ENCODE assay signal across 1 cellular context in the genomic region with DNA sequence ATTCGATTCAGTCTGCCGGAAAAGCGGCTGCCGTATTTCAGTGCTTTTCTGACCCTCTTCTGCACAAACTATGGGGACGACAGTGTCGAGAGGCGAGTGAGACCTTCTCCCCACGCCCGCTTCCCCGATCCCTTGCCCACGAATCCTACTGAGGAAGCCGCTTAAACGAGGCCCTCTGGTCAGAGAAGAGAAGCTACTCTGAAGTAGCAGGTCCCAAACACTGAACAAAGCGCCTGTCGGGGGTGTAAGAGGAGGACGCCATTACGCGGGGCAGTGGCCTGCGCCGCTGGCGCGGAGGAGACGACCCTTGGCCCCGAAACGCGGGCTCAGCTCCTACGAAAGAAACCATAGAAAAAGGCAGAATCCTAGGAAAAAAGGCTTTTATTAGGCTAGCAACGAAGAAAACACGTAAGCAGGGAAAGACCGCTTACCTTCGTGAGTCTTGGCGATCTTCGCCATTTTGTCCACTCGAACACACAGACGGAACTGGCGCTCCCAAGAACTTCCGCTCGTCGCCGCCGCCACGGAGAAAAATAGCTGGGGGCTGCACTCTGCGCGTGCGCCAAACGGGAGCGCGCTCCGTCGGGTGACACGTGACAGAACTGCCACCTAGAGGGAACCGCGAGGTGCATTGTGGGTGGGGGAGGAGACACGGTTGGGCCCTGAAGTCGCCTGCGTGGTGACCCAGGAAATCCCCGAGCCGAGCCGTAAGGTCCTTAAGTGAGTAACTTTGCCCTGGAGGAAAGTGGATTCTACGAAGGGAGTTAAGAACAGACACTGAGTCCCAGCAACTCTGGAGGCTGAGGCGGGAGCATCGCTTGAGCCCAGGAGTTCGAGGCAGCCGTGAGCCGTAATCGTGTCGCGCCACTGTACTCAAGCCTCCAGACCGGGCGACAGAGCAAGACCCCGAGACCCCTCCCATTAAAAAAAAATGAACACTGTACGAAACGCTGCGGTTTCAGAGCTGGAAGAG.
TF ChIP-seq lines count a peak whose summit lies in the region.

Gene SF3B1, minus strand, starts transcription at position 488 of the 973 bp plus-strand sequence. Its CDS starts 29 bp downstream, at position 459.

TF ChIP-seq in GM12878, 131 proteins besides CTCF, POLR2A, EP300 and RAD21 (continued from another document and continues in another):
- TF ChIP-seq, protein P1, sequence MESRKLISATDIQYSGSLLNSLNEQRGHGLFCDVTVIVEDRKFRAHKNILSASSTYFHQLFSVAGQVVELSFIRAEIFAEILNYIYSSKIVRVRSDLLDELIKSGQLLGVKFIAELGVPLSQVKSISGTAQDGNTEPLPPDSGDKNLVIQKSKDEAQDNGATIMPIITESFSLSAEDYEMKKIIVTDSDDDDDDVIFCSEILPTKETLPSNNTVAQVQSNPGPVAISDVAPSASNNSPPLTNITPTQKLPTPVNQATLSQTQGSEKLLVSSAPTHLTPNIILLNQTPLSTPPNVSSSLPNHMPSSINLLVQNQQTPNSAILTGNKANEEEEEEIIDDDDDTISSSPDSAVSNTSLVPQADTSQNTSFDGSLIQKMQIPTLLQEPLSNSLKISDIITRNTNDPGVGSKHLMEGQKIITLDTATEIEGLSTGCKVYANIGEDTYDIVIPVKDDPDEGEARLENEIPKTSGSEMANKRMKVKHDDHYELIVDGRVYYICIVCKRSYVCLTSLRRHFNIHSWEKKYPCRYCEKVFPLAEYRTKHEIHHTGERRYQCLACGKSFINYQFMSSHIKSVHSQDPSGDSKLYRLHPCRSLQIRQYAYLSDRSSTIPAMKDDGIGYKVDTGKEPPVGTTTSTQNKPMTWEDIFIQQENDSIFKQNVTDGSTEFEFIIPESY (IDR thresholded peaks at IDR 0.05): no peak
- TF ChIP-seq, protein P2, sequence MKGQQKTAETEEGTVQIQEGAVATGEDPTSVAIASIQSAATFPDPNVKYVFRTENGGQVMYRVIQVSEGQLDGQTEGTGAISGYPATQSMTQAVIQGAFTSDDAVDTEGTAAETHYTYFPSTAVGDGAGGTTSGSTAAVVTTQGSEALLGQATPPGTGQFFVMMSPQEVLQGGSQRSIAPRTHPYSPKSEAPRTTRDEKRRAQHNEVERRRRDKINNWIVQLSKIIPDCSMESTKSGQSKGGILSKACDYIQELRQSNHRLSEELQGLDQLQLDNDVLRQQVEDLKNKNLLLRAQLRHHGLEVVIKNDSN (IDR thresholded peaks at IDR 0.05; ENCODE audit: borderline replicate concordance, extremely low read length, insufficient read depth, low read depth, low read length): peak; percentile 94
- TF ChIP-seq REST (IDR thresholded peaks at IDR 0.05; ENCODE audit: low read depth, low read length) (no peak), SIN3A (IDR thresholded peaks at IDR 0.05; ENCODE audit: low read depth, low read length) (peak; percentile 55; the same call in 1 of the 2 replicates), STAT1 (conservative IDR thresholded peaks at IDR 0.05) (no peak), ZNF384 (IDR thresholded peaks at IDR 0.05; ENCODE audit: borderline replicate concordance, low read depth, low read length) (0 out of 2 replicates have a peak, but pooled peaks have one; percentile 9), MXI1 (IDR thresholded peaks at IDR 0.05; ENCODE audit: low read depth, low read length) (peak; percentile 63), MTA3 (IDR thresholded peaks at IDR 0.05; ENCODE audit: borderline replicate concordance, low read length) (no peak; the same call in 1 of the 2 replicates), E2F4 (IDR thresholded peaks at IDR 0.05; ENCODE audit: low read depth, low read length) (no peak), YBX1 (IDR thresholded peaks at IDR 0.05) (no peak), HDGF (IDR thresholded peaks at IDR 0.05) (peak; percentile 69; the same call in 1 of the 2 replicates), RUNX3 (IDR thresholded peaks at IDR 0.05; ENCODE audit: low read length) (peak; percentile 60), IKZF2 (IDR thresholded peaks at IDR 0.05) (0 out of 4 replicates have a peak, but pooled peaks of 1 of the 2 experiments have one; percentile 24), HDAC6 (IDR thresholded peaks at IDR 0.05; ENCODE audit: unreplicated experiment) (no peak), IRF4 (IDR thresholded peaks at IDR 0.05; ENCODE audit: low read depth, low read length) (no peak), MEF2B (IDR thresholded peaks at IDR 0.05; ENCODE audit: partially characterized antibody, poor library complexity, severe bottlenecking) (peak; percentile 40), SIX5 (IDR thresholded peaks at IDR 0.05; ENCODE audit: low read depth, low read length, severe bottlenecking) (peak; percentile 30), SMC3 (IDR thresholded peaks at IDR 0.05; ENCODE audit: borderline replicate concordance, low read length) (no peak), TARDBP (IDR thresholded peaks at IDR 0.05; ENCODE audit: borderline replicate concordance) (no peak), ZZZ3 (IDR thresholded peaks at IDR 0.05; ENCODE audit: control insufficient read depth, insufficient read length, low read depth) (no peak), NKRF (conservative IDR thresholded peaks at IDR 0.05) (peak; percentile 56), BCL11A (IDR thresholded peaks at IDR 0.05; ENCODE audit: low read depth, low read length) (peak; percentile 22; the same call in 1 of the 2 replicates), NFXL1 (IDR thresholded peaks at IDR 0.05; ENCODE audit: borderline replicate concordance) (no peak), STAT3 (IDR thresholded peaks at IDR 0.05; ENCODE audit: low read depth, low read length) (no peak), ZBTB4 (CRISPR knock-in tag; IDR thresholded peaks at IDR 0.05) (no peak), RFX5 (IDR thresholded peaks at IDR 0.05; ENCODE audit: low read depth, low read length) (no peak), POLR2AphosphoS5 (IDR thresholded peaks at IDR 0.05; ENCODE audit: low read length) (peak; percentile 98), HDAC2 (IDR thresholded peaks at IDR 0.05) (no peak), ZSCAN29 (IDR thresholded peaks at IDR 0.05) (no peak), ZBTB40 (IDR thresholded peaks at IDR 0.05; ENCODE audit: borderline replicate concordance) (peak; percentile 86; the same call in 1 of the 2 replicates), PKNOX1 (IDR thresholded peaks at IDR 0.05) (no peak; the same call in 1 of the 2 replicates), LARP7 (IDR thresholded peaks at IDR 0.05) (peak; percentile 27; the same call in 1 of the 2 replicates), MYC (IDR thresholded peaks at IDR 0.05; ENCODE audit: insufficient read depth, insufficient read length, insufficient replicate concordance, low read length, severe bottlenecking) (no peak), RBBP5 (conservative IDR thresholded peaks at IDR 0.05) (no peak), FOXK2 (IDR thresholded peaks at IDR 0.05) (no peak)
